ENCODE assay signal across 18 cellular contexts in genomic region chr2:226079677-226080076, GRCh38.
A peak's percentile ranks its signal among the peaks of the same experiment; 100 is the strongest.
DNase-seq lines count a peak whose midpoint lies in the region; FAIRE-seq and TF ChIP-seq lines count a peak whose summit lies in the region.
"Had no signal": no experiment of that assay in that cellular context is flagged by ENCODE, and none has a peak within 500 bp of the region (broad histone marks: within the 10 kb centered on the region; RNA-seq: fewer than 3 reads in every experiment).

No MANE protein-coding gene starts in this region.

- peak; percentile 42 for DNase-seq in GM03348 (ENCODE audit: low spot score)
- peak; percentile 71 for DNase-seq in MG63
- DNase-seq in bronchial epithelial cell (ENCODE audit: low read depth), result peak; percentile 98
- no peak for DNase-seq in activated naive CD8-positive, alpha-beta T cell treated with anti-CD3 and anti-CD28 coated beads for 36 hours
- no peak for DNase-seq in stimulated activated naive CD4-positive, alpha-beta T cell treated with Interleukin-2 at 50 U/mL for 16 hours (lab: John Stamatoyannopoulos, UW)
- DNase-seq in transverse colon, result no peak
- no peak for DNase-seq in OCI-M2 (lab: John Stamatoyannopoulos, UW; ENCODE audit: unreplicated experiment)
- DNase-seq: activated CD8-positive, alpha-beta memory T cell treated with anti-CD3 and anti-CD28 coated beads for 24 hours; dorsolateral prefrontal cortex; heart right ventricle; NCI-H1417 treated with DMSO at 0.1 percent for 48 hours; stimulated activated CD4-positive, alpha-beta T cell treated with anti-CD3 and anti-CD28 coated beads, Interleukin-2, amount 100 ng/mL, for 48 hours; stomach had no signal

- in situ Hi-C loops in transverse colon (cut with MboI; ENCODE audit: low pct_ligation_motif_present in 1 of 4, low pct_unique_long_range_greater_than_20kb in 1 of 4, low sequenced_read_pairs in 3 of 4), result no loop called here

- intact Hi-C loops in transverse colon (cut with DNase I; ENCODE audit: low total_unique reads), result no loop called here

- TF ChIP-seq POLR2A in transverse colon (IDR thresholded peaks at IDR 0.05), result no peak

- H3K27me3 Mint-ChIP-seq in nephron (ENCODE audit: low read depth), result no peaks in the 10 kb centered on the region
- H3K27me3 Mint-ChIP-seq in activated naive CD8-positive, alpha-beta T cell treated with anti-CD3 and anti-CD28 coated beads for 36 hours, result peaks cover 4% of the 10 kb centered on the region
- H3K27me3 Mint-ChIP-seq: activated naive CD8-positive, alpha-beta T cell had no signal

- peaks cover 3% of the 10 kb centered on the region for H3K9me3 Mint-ChIP-seq in nephron
- H3K9me3 Mint-ChIP-seq in activated naive CD8-positive, alpha-beta T cell treated with anti-CD3 and anti-CD28 coated beads for 36 hours, result no peaks in the 10 kb centered on the region
- H3K9me3 Mint-ChIP-seq: T-helper 1 cell treated with Interleukin-12 subunit alpha and Interleukin-12 subunit beta and Interleukin-4 antibody, amounts not matched to agents 30 μg/mL and 1 μg/mL, for 36 hours had no signal

- no peaks in the 10 kb centered on the region for H3K4me1 ChIP-seq in transverse colon
- H3K4me1 ChIP-seq: stomach had no signal

- H3K27me3 ChIP-seq in MG63, result no peaks in the 10 kb centered on the region
- H3K27me3 ChIP-seq in bronchial epithelial cell (ENCODE audit: control insufficient read depth, insufficient read depth, low read length), result no peaks in the 10 kb centered on the region
- no peaks in the 10 kb centered on the region for H3K27me3 ChIP-seq in transverse colon
- H3K27me3 ChIP-seq: dorsolateral prefrontal cortex, heart right ventricle, stomach had no signal

- H3K27ac Mint-ChIP-seq in nephron, result peak overlapping the region in 2 of 3 experiments; percentile 74 to 84
- no peak overlapping the region for H3K27ac Mint-ChIP-seq in activated naive CD8-positive, alpha-beta T cell treated with anti-CD3 and anti-CD28 coated beads for 36 hours
- H3K27ac Mint-ChIP-seq: activated naive CD8-positive, alpha-beta T cell; T-helper 1 cell treated with Interleukin-12 subunit alpha and Interleukin-12 subunit beta and Interleukin-4 antibody, amounts not matched to agents 30 μg/mL and 1 μg/mL, for 36 hours had no signal

- H3K4me3 ChIP-seq in MG63 (no peak overlapping the region), bronchial epithelial cell (ENCODE audit: low read depth, low read length) (no peak overlapping the region), transverse colon (no peak overlapping the region)
- H3K4me3 ChIP-seq: dorsolateral prefrontal cortex, heart right ventricle, stomach had no signal

- H3K36me3 Mint-ChIP-seq in nephron (ENCODE audit: low read depth), result no peaks in the 10 kb centered on the region
- no peaks in the 10 kb centered on the region for H3K36me3 Mint-ChIP-seq in activated naive CD8-positive, alpha-beta T cell treated with anti-CD3 and anti-CD28 coated beads for 36 hours
- H3K36me3 Mint-ChIP-seq: activated naive CD8-positive, alpha-beta T cell had no signal

- H3K36me3 ChIP-seq in MG63 (no peaks in the 10 kb centered on the region), bronchial epithelial cell (ENCODE audit: control insufficient read depth, insufficient read depth, low read length) (no peaks in the 10 kb centered on the region), transverse colon (no peaks in the 10 kb centered on the region)
- H3K36me3 ChIP-seq: heart right ventricle, stomach had no signal

- H3K9me3 ChIP-seq in MG63, result 0 out of 2 replicates have a peak, but pooled peaks cover 2% of the 10 kb centered on the region
- H3K9me3 ChIP-seq in transverse colon, result no peaks in the 10 kb centered on the region
- H3K9me3 ChIP-seq: heart right ventricle, stomach had no signal

- no peak overlapping the region for H3K4me3 Mint-ChIP-seq in nephron
- no peak overlapping the region for H3K4me3 Mint-ChIP-seq in activated naive CD8-positive, alpha-beta T cell treated with anti-CD3 and anti-CD28 coated beads for 36 hours
- H3K4me3 Mint-ChIP-seq: activated naive CD8-positive, alpha-beta T cell; T-helper 1 cell treated with Interleukin-12 subunit alpha and Interleukin-12 subunit beta and Interleukin-4 antibody, amounts not matched to agents 30 μg/mL and 1 μg/mL, for 36 hours had no signal

- no peak for TF ChIP-seq CTCF in bronchial epithelial cell (IDR thresholded peaks at IDR 0.05; ENCODE audit: insufficient read depth, low read length, severe bottlenecking)
- no peak for TF ChIP-seq CTCF in nephron (IDR thresholded peaks at IDR 0.05; ENCODE audit: unreplicated experiment in 3 of 3)
- TF ChIP-seq CTCF in transverse colon (IDR thresholded peaks at IDR 0.05), result no peak

- H3K27ac ChIP-seq in transverse colon, result no peak overlapping the region
- H3K27ac ChIP-seq: dorsolateral prefrontal cortex, heart right ventricle, HL-60, parathyroid adenoma, stomach had no signal

- no peak for FAIRE-seq in bronchial epithelial cell (lab: Jason Lieb, UNC)

- TF ChIP-seq EP300 in transverse colon (IDR thresholded peaks at IDR 0.05; ENCODE audit: low read depth), result no peak

- H3K4me1 Mint-ChIP-seq in nephron, result peaks cover 18% of the 10 kb centered on the region
- H3K4me1 Mint-ChIP-seq in activated naive CD8-positive, alpha-beta T cell treated with anti-CD3 and anti-CD28 coated beads for 36 hours, result no peaks in the 10 kb centered on the region

Comparison
In these comparisons a context has a peak if more than half of its experiments do, and no peak if none do; other contexts are left out.
1. DNase-seq: peak in GM03348 (single experiment), MG63 (single experiment) and bronchial epithelial cell (single experiment); none in activated naive CD8-positive, alpha-beta T cell treated with anti-CD3 and anti-CD28 coated beads for 36 hours (single experiment), stimulated activated naive CD4-positive, alpha-beta T cell treated with Interleukin-2 at 50 U/mL for 16 hours (single experiment), transverse colon (single experiment) and OCI-M2 (single experiment).